Comparison of ENCODE assay signal across 19 cellular contexts in genomic region chr3:4664412-4664811, GRCh38.
"Had no signal": no experiment of that assay in that cellular context is flagged by ENCODE, and none has a peak within 500 bp of the region (broad histone marks: within the 10 kb centered on the region; RNA-seq: fewer than 3 reads in every experiment).

No MANE protein-coding gene starts in this region.

- H3K9me3 Mint-ChIP-seq: dendritic cell treated with granulocyte-macrophage colony-stimulating factor and Interleukin-4, amounts not matched to agents 40 ng/mL and 50 ng/mL, for 4 days; endodermal cell; immature natural killer cell; naive thymus-derived CD4-positive, alpha-beta T cell; stimulated activated memory B cell treated with anti-CD40 and anti-IgM and Interleukin-4, amounts not matched to agents 10 μg/mL and 1 μg/mL and 100 μg/mL, for 72 hours; stimulated activated naive CD8-positive, alpha-beta T cell treated with anti-CD3 and anti-CD28 coated beads, Interleukin-15, Interleukin-2, amounts not matched to agents 100 ng/mL and 50 ng/mL, for 24 hours had no signal

- H3K4me3 ChIP-seq: cardiac muscle cell, gastrocnemius medialis, left lung, lower lobe of right lung, right atrium auricular region, smooth muscle cell, tibial nerve, upper lobe of right lung had no signal

- H3K4me1 Mint-ChIP-seq: stimulated activated memory B cell treated with anti-CD40 and anti-IgM and Interleukin-4, amounts not matched to agents 10 μg/mL and 1 μg/mL and 100 μg/mL, for 72 hours had no signal

- H3K36me3 ChIP-seq: gastrocnemius medialis had no signal

- H3K4me2 ChIP-seq: smooth muscle cell had no signal

- H3K4me3 Mint-ChIP-seq: dendritic cell treated with granulocyte-macrophage colony-stimulating factor and Interleukin-4, amounts not matched to agents 40 ng/mL and 50 ng/mL, for 4 days; endodermal cell; immature natural killer cell; naive thymus-derived CD4-positive, alpha-beta T cell; stimulated activated memory B cell treated with anti-CD40 and anti-IgM and Interleukin-4, amounts not matched to agents 10 μg/mL and 1 μg/mL and 100 μg/mL, for 72 hours; stimulated activated naive CD8-positive, alpha-beta T cell treated with anti-CD3 and anti-CD28 coated beads, Interleukin-15, Interleukin-2, amounts not matched to agents 100 ng/mL and 50 ng/mL, for 24 hours had no signal

- H3K27ac Mint-ChIP-seq: dendritic cell treated with granulocyte-macrophage colony-stimulating factor and Interleukin-4, amounts not matched to agents 40 ng/mL and 50 ng/mL, for 4 days; endodermal cell; immature natural killer cell; stimulated activated naive CD8-positive, alpha-beta T cell treated with anti-CD3 and anti-CD28 coated beads, Interleukin-15, Interleukin-2, amounts not matched to agents 100 ng/mL and 50 ng/mL, for 24 hours had no signal

- DNase-seq: endodermal cell; gastrocnemius medialis; glutamatergic neuron; immature natural killer cell; left lung; lower lobe of right lung; mesenchymal stem cell; midbrain; naive thymus-derived CD4-positive, alpha-beta T cell; stimulated activated CD4-positive, alpha-beta T cell treated with anti-CD3 and anti-CD28 coated beads, Interleukin-4, amount 100 ng/mL, for 1 hour; upper lobe of right lung had no signal

- H3K27me3 ChIP-seq: cardiac muscle cell, gastrocnemius medialis, left lung, neutrophil, right atrium auricular region, tibial nerve, upper lobe of right lung had no signal

- H3K4me1 ChIP-seq: left lung, lower lobe of right lung, tibial nerve, upper lobe of right lung had no signal

- H3K27ac ChIP-seq: cardiac muscle cell, gastrocnemius medialis, left lung, lower lobe of right lung, neutrophil, right atrium auricular region, tibial nerve, upper lobe of right lung had no signal

- H3K27me3 Mint-ChIP-seq: dendritic cell treated with granulocyte-macrophage colony-stimulating factor and Interleukin-4, amounts not matched to agents 40 ng/mL and 50 ng/mL, for 4 days; naive thymus-derived CD4-positive, alpha-beta T cell; stimulated activated memory B cell treated with anti-CD40 and anti-IgM and Interleukin-4, amounts not matched to agents 10 μg/mL and 1 μg/mL and 100 μg/mL, for 72 hours; stimulated activated naive CD8-positive, alpha-beta T cell treated with anti-CD3 and anti-CD28 coated beads, Interleukin-15, Interleukin-2, amounts not matched to agents 100 ng/mL and 50 ng/mL, for 24 hours had no signal

- ATAC-seq: left lung; lower lobe of right lung; naive thymus-derived CD4-positive, alpha-beta T cell; stimulated activated memory B cell treated with anti-CD40 and anti-IgM and Interleukin-4, amounts not matched to agents 10 μg/mL and 1 μg/mL and 100 μg/mL, for 72 hours; upper lobe of right lung had no signal

- H3K9me3 ChIP-seq: gastrocnemius medialis, left lung, lower lobe of right lung, neutrophil, right atrium auricular region, tibial nerve, upper lobe of right lung had no signal
